In genomic region chr7:85014936-85015335, GRCh38 we compare ENCODE assay signal across 18 cellular contexts.
DNase-seq lines count a peak whose midpoint lies in the region; ATAC-seq, FAIRE-seq and TF ChIP-seq lines count a peak whose summit lies in the region.
"Had no signal": no experiment of that assay in that cellular context is flagged by ENCODE, and none has a peak within 500 bp of the region (broad histone marks: within the 10 kb centered on the region; RNA-seq: fewer than 3 reads in every experiment).

No MANE protein-coding gene starts in this region.

- H3K4me1 Mint-ChIP-seq in type B pancreatic cell (ENCODE audit: unreplicated experiment) = peaks cover 38% of the 10 kb centered on the region
- no peaks in the 10 kb centered on the region for H3K4me1 Mint-ChIP-seq in naive thymus-derived CD4-positive, alpha-beta T cell
- no peaks in the 10 kb centered on the region for H3K4me1 Mint-ChIP-seq in activated T-helper 2 cell treated with anti-CD3 and anti-CD28 coated beads, Interferon-gamma antibody, Interleukin-2, Interleukin-4, amounts not matched to agents 10 μg/mL and 5 μg/mL and 100 μg/mL, durations not matched to agents 14 hours and 24 hours and 36 hours (ENCODE audit: low read depth)
- H3K4me1 Mint-ChIP-seq: CD8-positive, alpha-beta memory T cell had no signal

- CTCF ChIA-PET in K562 (lab: Yijun Ruan, JAX; ENCODE audit: low intra/inter-chr PET ratio) = interaction anchor here (0.6 kb wide), 1 partner anchor 19 kb away, joined by 3 read pairs; no protein-coding TSS in a partner anchor
- CTCF ChIA-PET in naive thymus-derived CD4-positive, alpha-beta T cell (lab: Charles Lee) = no interaction called here

- H3K27me3 ChIP-seq in K562 (ENCODE audit: control insufficient read depth in 2 of 2, insufficient read depth in 2 of 2, low read length in 2 of 2) (no peaks in the 10 kb centered on the region), smooth muscle cell (ENCODE audit: low read depth) (peaks cover 14% of the 10 kb centered on the region)
- H3K27me3 ChIP-seq in naive thymus-derived CD4-positive, alpha-beta T cell (ENCODE audit: control insufficient read depth in 2 of 2, insufficient read depth in 2 of 2, low read length in 2 of 2) = no peaks in the 10 kb centered on the region
- H3K27me3 ChIP-seq: stomach, upper lobe of right lung had no signal

- H3K36me3 ChIP-seq in K562 (ENCODE audit: control insufficient read depth, insufficient read depth, low read length) = no peaks in the 10 kb centered on the region
- H3K36me3 ChIP-seq in naive thymus-derived CD4-positive, alpha-beta T cell (ENCODE audit: control insufficient read depth in 2 of 3, insufficient read depth in 3 of 3, low read length in 3 of 3) = no peaks in the 10 kb centered on the region
- no peaks in the 10 kb centered on the region for H3K36me3 ChIP-seq in smooth muscle cell (ENCODE audit: low read depth)
- H3K36me3 ChIP-seq: stomach, upper lobe of right lung had no signal

- no peak overlapping the region for H3K9ac ChIP-seq in K562 (ENCODE audit: insufficient read depth in 1 of 2, low read depth in 2 of 2, low read length in 2 of 2)
- H3K9ac ChIP-seq in smooth muscle cell (ENCODE audit: low read depth) = no peak overlapping the region

- H3K4me1 ChIP-seq in K562 (replicated peaks in 1 of 2; ENCODE audit: control insufficient read depth in 2 of 2, insufficient read depth in 2 of 2, low read length in 2 of 2) = no peaks in the 10 kb centered on the region
- H3K4me1 ChIP-seq in naive thymus-derived CD4-positive, alpha-beta T cell (ENCODE audit: control insufficient read depth in 2 of 2, insufficient read depth in 2 of 2, low read length in 2 of 2) = no peaks in the 10 kb centered on the region
- H3K4me1 ChIP-seq in smooth muscle cell (ENCODE audit: low read depth) = peaks cover 9% of the 10 kb centered on the region
- H3K4me1 ChIP-seq: upper lobe of right lung had no signal

- H3K4me3 ChIP-seq in K562 = no peak overlapping the region
- no peak overlapping the region for H3K4me3 ChIP-seq in naive thymus-derived CD4-positive, alpha-beta T cell (ENCODE audit: low read length)
- H3K4me3 ChIP-seq in smooth muscle cell = no peak overlapping the region
- H3K4me3 ChIP-seq: stomach, upper lobe of right lung had no signal

- H3K27ac ChIP-seq in K562 (ENCODE audit: extremely low read depth, low read depth, low read length) (no peak overlapping the region), smooth muscle cell (ENCODE audit: low read depth) (no peak overlapping the region)
- no peak overlapping the region for H3K27ac ChIP-seq in naive thymus-derived CD4-positive, alpha-beta T cell (ENCODE audit: low read depth, low read length)
- H3K27ac ChIP-seq: stomach, upper lobe of right lung had no signal

- H4K20me1 ChIP-seq in K562 (replicated peaks; ENCODE audit: control insufficient read depth, insufficient read depth, low read length) (no peaks in the 10 kb centered on the region), smooth muscle cell (ENCODE audit: low read depth) (no peaks in the 10 kb centered on the region)

- BruUV-seq in K562 (replicated peaks; lab: Mats Ljungman, UMichigan) = no TSS peak

- H3K9me3 Mint-ChIP-seq in type B pancreatic cell = no peaks in the 10 kb centered on the region
- H3K9me3 Mint-ChIP-seq in naive thymus-derived CD4-positive, alpha-beta T cell = peaks cover 0 to 2% (median 0%) of the 10 kb centered on the region in 11 donors
- no peaks in the 10 kb centered on the region for H3K9me3 Mint-ChIP-seq in activated T-helper 2 cell treated with anti-CD3 and anti-CD28 coated beads, Interferon-gamma antibody, Interleukin-2, Interleukin-4, amounts not matched to agents 10 μg/mL and 5 μg/mL and 100 μg/mL, durations not matched to agents 14 hours and 24 hours and 36 hours
- H3K9me3 Mint-ChIP-seq: mesothelial cell of epicardium had no signal

- intact Hi-C loops in K562 (cut with micrococcal nuclease) = no loop called here
- intact Hi-C loops in naive thymus-derived CD4-positive, alpha-beta T cell (cut with micrococcal nuclease) = no loop called here
- intact Hi-C loops in activated T-helper 2 cell treated with anti-CD3 and anti-CD28 coated beads, Interferon-gamma antibody, Interleukin-2, Interleukin-4, amounts not matched to agents 10 μg/mL and 5 μg/mL and 100 μg/mL, durations not matched to agents 14 hours and 24 hours and 36 hours (cut with micrococcal nuclease) = no loop called here

- DNase-seq in NCI-H82 (lab: John Stamatoyannopoulos, UW) (peak; percentile 51), NCI-H82 treated with DMSO at 0.1 percent for 48 hours (lab: John Stamatoyannopoulos, UW; ENCODE audit: unreplicated experiment) (no peak), NCI-H2227 (lab: John Stamatoyannopoulos, UW; ENCODE audit: unreplicated experiment) (peak; percentile 56), K562 (ENCODE audit: extremely low read depth in 1 of 4, low spot score in 3 of 4) (peak in 2 of 4 experiments; percentile 12 to 38), type B pancreatic cell (ENCODE audit: extremely low spot score, unreplicated experiment) (no peak), smooth muscle cell (lab: John Stamatoyannopoulos, UW; ENCODE audit: unreplicated experiment) (no peak)
- no peak for DNase-seq in naive thymus-derived CD4-positive, alpha-beta T cell
- no peak for DNase-seq in activated T-helper 2 cell treated with anti-CD3 and anti-CD28 coated beads, Interferon-gamma antibody, Interleukin-2, Interleukin-4, amounts not matched to agents 10 μg/mL and 5 μg/mL and 100 μg/mL, durations not matched to agents 14 hours and 24 hours and 36 hours (ENCODE audit: low spot score)
- DNase-seq: activated CD4-positive, CD25-positive, alpha-beta regulatory T cell treated with anti-CD3 and anti-CD28 coated beads, Interleukin-2, amount 50 U/mL, for 72 hours; activated effector memory CD4-positive, alpha-beta T cell treated with anti-CD3 and anti-CD28 coated beads, Interleukin-2, amount 50 U/mL, for 16 hours; amygdala; CD8-positive, alpha-beta memory T cell; IMR-90; SIG-M5; stomach; upper lobe of right lung had no signal

- no peak for TF ChIP-seq POLR2A in K562 (conservative IDR thresholded peaks at IDR 0.05)

- TF ChIP-seq RAD21 in K562 (CRISPR knock-in tag; conservative IDR thresholded peaks at IDR 0.05 in 1 of 2, IDR thresholded peaks at IDR 0.05 in 1 of 2) = peak in 1 of 2 experiments; percentile 31; a peak in 1 of 4 replicates

- H2AFZ ChIP-seq in K562 (ENCODE audit: low read depth, low read length) (no peak overlapping the region), smooth muscle cell (ENCODE audit: low read depth) (no peak overlapping the region)

- no peak overlapping the region for H3K4me3 Mint-ChIP-seq in type B pancreatic cell
- H3K4me3 Mint-ChIP-seq in naive thymus-derived CD4-positive, alpha-beta T cell = no peak overlapping the region
- no peak overlapping the region for H3K4me3 Mint-ChIP-seq in activated T-helper 2 cell treated with anti-CD3 and anti-CD28 coated beads, Interferon-gamma antibody, Interleukin-2, Interleukin-4, amounts not matched to agents 10 μg/mL and 5 μg/mL and 100 μg/mL, durations not matched to agents 14 hours and 24 hours and 36 hours (ENCODE audit: low read depth)
- H3K4me3 Mint-ChIP-seq: CD8-positive, alpha-beta memory T cell; mesothelial cell of epicardium had no signal

- no peak overlapping the region for H3K27ac Mint-ChIP-seq in type B pancreatic cell
- H3K27ac Mint-ChIP-seq in naive thymus-derived CD4-positive, alpha-beta T cell = no peak overlapping the region
- no peak overlapping the region for H3K27ac Mint-ChIP-seq in activated T-helper 2 cell treated with anti-CD3 and anti-CD28 coated beads, Interferon-gamma antibody, Interleukin-2, Interleukin-4, amounts not matched to agents 10 μg/mL and 5 μg/mL and 100 μg/mL, durations not matched to agents 14 hours and 24 hours and 36 hours
- H3K27ac Mint-ChIP-seq: CD8-positive, alpha-beta memory T cell; mesothelial cell of epicardium had no signal

- H3K79me2 ChIP-seq in K562 (ENCODE audit: control insufficient read depth, insufficient read depth, low read length) = no peaks in the 10 kb centered on the region
- H3K79me2 ChIP-seq in smooth muscle cell (ENCODE audit: low read depth) = no peaks in the 10 kb centered on the region

- peaks cover 32% of the 10 kb centered on the region for H3K36me3 Mint-ChIP-seq in type B pancreatic cell
- no peaks in the 10 kb centered on the region for H3K36me3 Mint-ChIP-seq in naive thymus-derived CD4-positive, alpha-beta T cell
- no peaks in the 10 kb centered on the region for H3K36me3 Mint-ChIP-seq in activated T-helper 2 cell treated with anti-CD3 and anti-CD28 coated beads, Interferon-gamma antibody, Interleukin-2, Interleukin-4, amounts not matched to agents 10 μg/mL and 5 μg/mL and 100 μg/mL, durations not matched to agents 14 hours and 24 hours and 36 hours (ENCODE audit: low read depth)
- H3K36me3 Mint-ChIP-seq: CD8-positive, alpha-beta memory T cell had no signal

- H3K9me1 ChIP-seq in K562 (ENCODE audit: control insufficient read depth, insufficient read depth, low read length) = no peaks in the 10 kb centered on the region

- TF ChIP-seq CTCF in K562 (IDR thresholded peaks at IDR 0.05 in 2 of 3, conservative IDR thresholded peaks at IDR 0.05 in 1 of 3; ENCODE audit: insufficient read depth in 2 of 3, low read depth in 1 of 3, low read length in 3 of 3) (peak in 2 of 3 experiments; percentile 24 to 36; a peak in 2 of 6 replicates), type B pancreatic cell (conservative IDR thresholded peaks at IDR 0.05) (peak; percentile 48), smooth muscle cell (IDR thresholded peaks at IDR 0.05; ENCODE audit: borderline replicate concordance, insufficient read depth, poor library complexity, severe bottlenecking) (no peak)

- TF ChIP-seq EP300 in K562 (IDR thresholded peaks at IDR 0.05; ENCODE audit: low read length) = no peak

- H3F3A ChIP-seq in smooth muscle cell (ENCODE audit: low read depth) = no peaks in the 10 kb centered on the region

- peaks cover 18% of the 10 kb centered on the region for H3K27me3 Mint-ChIP-seq in type B pancreatic cell
- H3K27me3 Mint-ChIP-seq in naive thymus-derived CD4-positive, alpha-beta T cell = peaks cover 0 to 15% (median 8%) of the 10 kb centered on the region in 5 donors
- peaks cover 2% of the 10 kb centered on the region for H3K27me3 Mint-ChIP-seq in activated T-helper 2 cell treated with anti-CD3 and anti-CD28 coated beads, Interferon-gamma antibody, Interleukin-2, Interleukin-4, amounts not matched to agents 10 μg/mL and 5 μg/mL and 100 μg/mL, durations not matched to agents 14 hours and 24 hours and 36 hours (ENCODE audit: low read depth)
- H3K27me3 Mint-ChIP-seq: CD8-positive, alpha-beta memory T cell had no signal

- ATAC-seq in K562 = peak; percentile 82
- ATAC-seq in naive thymus-derived CD4-positive, alpha-beta T cell = no peak
- ATAC-seq: upper lobe of right lung had no signal

- POLR2A ChIA-PET in K562 (lab: Yijun Ruan, JAX) = no interaction called here
- POLR2A ChIA-PET in naive thymus-derived CD4-positive, alpha-beta T cell (lab: Charles Lee) = no interaction called here

- H3K4me2 ChIP-seq in K562 (ENCODE audit: insufficient read depth, low read length) = no peak overlapping the region
- H3K4me2 ChIP-seq in smooth muscle cell = no peak overlapping the region

- 5% methylated on average over 5 of the region's 5 CpGs for WGBS in K562 (ENCODE audit: insufficient coverage, low coverage, missing lambda C conversion rate)
- WGBS in smooth muscle cell (ENCODE audit: low lambda C conversion rate) = 90% methylated on average over 5 of the region's 5 CpGs

- in situ Hi-C loops in K562 (cut with MboI) = loop anchor here (10.0 to 25.0 kb wide), 3 partner anchors 520 to 1078 kb away; no protein-coding TSS in a partner anchor

- no peaks in the 10 kb centered on the region for H3K9me3 ChIP-seq in K562 (replicated peaks; ENCODE audit: control insufficient read depth, insufficient read depth, low read depth, low read length)
- H3K9me3 ChIP-seq in naive thymus-derived CD4-positive, alpha-beta T cell (ENCODE audit: control insufficient read depth in 2 of 3, low read length in 3 of 3) = no peaks in the 10 kb centered on the region
- H3K9me3 ChIP-seq in smooth muscle cell (replicated peaks; ENCODE audit: low read depth) = no peaks in the 10 kb centered on the region
- H3K9me3 ChIP-seq: stomach, upper lobe of right lung had no signal

- FAIRE-seq in K562 (lab: Jason Lieb, UNC) = peak; percentile 59
- FAIRE-seq: GM12891 had no signal

Comparison
In these comparisons a context has a peak if more than half of its experiments do, and no peak if none do; other contexts are left out.
1. DNase-seq: peak in NCI-H82 (single experiment) and NCI-H2227 (single experiment); none in NCI-H82 treated with DMSO at 0.1 percent for 48 hours (single experiment), type B pancreatic cell (single experiment), naive thymus-derived CD4-positive, alpha-beta T cell (0 of 9), smooth muscle cell (single experiment) and activated T-helper 2 cell treated with anti-CD3 and anti-CD28 coated beads, Interferon-gamma antibody, Interleukin-2, Interleukin-4, amounts not matched to agents 10 μg/mL and 5 μg/mL and 100 μg/mL, durations not matched to agents 14 hours and 24 hours and 36 hours (single experiment).